In the genomic region with DNA sequence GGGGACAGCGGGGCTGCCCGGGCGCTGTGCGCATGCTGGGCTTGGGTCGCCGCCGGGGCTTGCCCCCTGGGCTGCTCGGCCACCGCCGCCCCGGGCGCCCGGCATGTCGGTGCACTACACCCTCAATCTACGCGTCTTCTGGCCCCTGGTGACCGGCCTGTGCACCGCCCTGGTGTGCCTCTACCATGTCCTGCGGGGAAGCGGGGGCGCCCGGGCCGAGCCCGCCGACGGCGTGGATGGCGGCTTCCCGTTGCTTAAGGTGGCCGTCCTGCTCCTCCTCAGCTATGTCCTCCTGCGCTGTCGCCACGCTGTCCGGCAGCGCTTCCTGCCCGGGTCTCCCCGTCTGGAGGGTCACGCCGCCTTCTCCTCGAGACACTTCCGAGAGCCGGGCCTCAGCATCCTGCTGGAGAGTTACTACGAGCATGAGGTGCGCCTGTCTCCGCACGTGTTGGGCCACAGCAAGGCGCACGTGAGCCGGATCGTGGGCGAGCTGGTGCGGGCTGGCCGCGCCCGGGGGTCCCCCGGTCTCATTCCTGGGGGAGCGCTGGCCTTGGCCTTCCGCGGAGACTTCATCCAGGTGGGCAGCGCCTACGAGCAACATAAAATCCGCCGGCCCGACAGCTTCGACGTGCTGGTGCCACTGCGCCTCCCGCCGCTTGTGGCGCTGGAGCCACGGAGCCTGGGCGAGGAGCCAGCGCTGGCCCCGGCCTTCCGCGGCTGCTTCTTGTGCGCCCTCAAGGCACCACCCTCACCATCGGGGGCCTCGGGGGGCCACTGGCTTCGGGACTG, we compare ENCODE assay signal across 8 cellular contexts. TPM values are rescaled to one million over a fixed set of nuclear protein-coding genes. Genes with fewer than 3 reads are reported as not detected.
A peak's percentile ranks its signal among the peaks of the same experiment; 100 is the strongest.
DNase-seq lines count a peak whose midpoint lies in the region; ATAC-seq and TF ChIP-seq lines count a peak whose summit lies in the region.

No MANE protein-coding gene starts in this region.

- peak overlapping the region; percentile 80 for H3K4me3 ChIP-seq in fibroblast of the aortic adventitia (ENCODE audit: low read depth, low read length)
- peak overlapping the region; percentile 42 for H3K4me3 ChIP-seq in neuron (ENCODE audit: low read length)
- no peak overlapping the region for H3K4me3 ChIP-seq in CD8-positive, alpha-beta T cell (ENCODE audit: low read depth, low read length)

- H3K4me3 Mint-ChIP-seq in activated B cell treated with CpG ODN at 0.5 μM for 24 hours, result peak overlapping the region; percentile 79
- no peak overlapping the region for H3K4me3 Mint-ChIP-seq in CD8-positive, alpha-beta T cell

- TF ChIP-seq CTCF in C4-2B (conservative IDR thresholded peaks at IDR 0.05) (no peak), activated B cell treated with CpG ODN at 0.5 μM for 24 hours (IDR thresholded peaks at IDR 0.05) (no peak), fibroblast of the aortic adventitia (IDR thresholded peaks at IDR 0.05; ENCODE audit: insufficient read depth, low read length) (peak; percentile 34)
- TF ChIP-seq CTCF in CD8-positive, alpha-beta T cell (IDR thresholded peaks at IDR 0.05), result no peak

- no peaks in the 10 kb centered on the region for H3K9me3 ChIP-seq in neuron (ENCODE audit: low read length)
- H3K9me3 ChIP-seq in CD8-positive, alpha-beta T cell (ENCODE audit: low read length), result no peaks in the 10 kb centered on the region

- POLR2A ChIA-PET in activated B cell treated with CpG ODN at 0.5 μM for 24 hours (lab: Charles Lee), result interaction anchor here (0.5 to 0.6 kb wide), 2 partner anchors 96 to 215 kb away, joined by 3 to 6 read pairs; no protein-coding TSS in a partner anchor
- POLR2A ChIA-PET in CD8-positive, alpha-beta T cell (lab: Charles Lee), result no interaction called here

- H3K4me1 ChIP-seq in neuron (ENCODE audit: insufficient read depth, low read length), result peaks cover 9% of the 10 kb centered on the region
- H3K4me1 ChIP-seq in CD8-positive, alpha-beta T cell (ENCODE audit: insufficient read depth, low read length), result no peaks in the 10 kb centered on the region

- H3K36me3 ChIP-seq in neuron (ENCODE audit: insufficient read depth, low read length), result no peaks in the 10 kb centered on the region
- H3K36me3 ChIP-seq in CD8-positive, alpha-beta T cell (ENCODE audit: insufficient read depth, low read length), result no peaks in the 10 kb centered on the region

- H2AFZ ChIP-seq in neuron (ENCODE audit: low read depth, low read length), result no peak overlapping the region

- CTCF ChIA-PET in activated B cell treated with CpG ODN at 0.5 μM for 24 hours (lab: Charles Lee), result interaction anchor here (1.1 kb wide), 1 partner anchor 28 kb away, joined by 3 read pairs; no protein-coding TSS in a partner anchor
- CTCF ChIA-PET in CD8-positive, alpha-beta T cell (lab: Charles Lee), result no interaction called here

- H3K27me3 Mint-ChIP-seq in activated B cell treated with CpG ODN at 0.5 μM for 24 hours, result peaks cover 9% of the 10 kb centered on the region
- H3K27me3 Mint-ChIP-seq in CD8-positive, alpha-beta T cell (ENCODE audit: low read depth), result peaks cover 27% of the 10 kb centered on the region

- DNase-seq in activated B cell treated with CpG ODN at 0.5 μM for 24 hours (peak; percentile 38), fibroblast of the aortic adventitia (ENCODE audit: low read depth) (peak; percentile 65), NCI-H2081 treated with DMSO at 0.1 percent for 48 hours (lab: John Stamatoyannopoulos, UW) (no peak), NCI-H1436 (lab: John Stamatoyannopoulos, UW) (no peak)
- no peak for DNase-seq in CD8-positive, alpha-beta T cell

- no peaks in the 10 kb centered on the region for H3K27me3 ChIP-seq in neuron (ENCODE audit: insufficient read depth, low read length)
- H3K27me3 ChIP-seq in CD8-positive, alpha-beta T cell (ENCODE audit: insufficient read depth, low read length), result peaks cover 3% of the 10 kb centered on the region

- H3K36me3 Mint-ChIP-seq in activated B cell treated with CpG ODN at 0.5 μM for 24 hours (ENCODE audit: low read depth), result no peaks in the 10 kb centered on the region
- no peaks in the 10 kb centered on the region for H3K36me3 Mint-ChIP-seq in CD8-positive, alpha-beta T cell

- no peak overlapping the region for H3K27ac Mint-ChIP-seq in activated B cell treated with CpG ODN at 0.5 μM for 24 hours
- no peak overlapping the region for H3K27ac Mint-ChIP-seq in CD8-positive, alpha-beta T cell

- intact Hi-C loops in activated B cell treated with CpG ODN at 0.5 μM for 24 hours (cut with micrococcal nuclease), result no loop called here
- intact Hi-C loops in CD8-positive, alpha-beta T cell (cut with DNase I, micrococcal nuclease), result no loop called here

- ATAC-seq in GM21619 (IDR thresholded peaks at IDR 0.05; ENCODE audit: unreplicated experiment) (peak; percentile 19), activated B cell treated with CpG ODN at 0.5 μM for 24 hours (ENCODE audit: low read depth) (peak; percentile 32)
- ATAC-seq in CD8-positive, alpha-beta T cell, result no peak

- H3K27ac ChIP-seq in C4-2B, result peak overlapping the region; percentile 56
- no peak overlapping the region for H3K27ac ChIP-seq in CD8-positive, alpha-beta T cell (ENCODE audit: low read depth, low read length)

- peaks cover 42% of the 10 kb centered on the region for H3K4me1 Mint-ChIP-seq in activated B cell treated with CpG ODN at 0.5 μM for 24 hours
- H3K4me1 Mint-ChIP-seq in CD8-positive, alpha-beta T cell (ENCODE audit: low read depth), result peaks cover 8% of the 10 kb centered on the region

- no peaks in the 10 kb centered on the region for H3K9me3 Mint-ChIP-seq in activated B cell treated with CpG ODN at 0.5 μM for 24 hours
- no peaks in the 10 kb centered on the region for H3K9me3 Mint-ChIP-seq in CD8-positive, alpha-beta T cell

RNA-seq across cellular contexts. Expression of a gene that starts 0.8 kb away (rescaled TPM):
- total RNA-seq in activated B cell treated with CpG ODN at 0.5 μM for 24 hours, result 7.4 and 8.3 TPM in 2 replicates
- total RNA-seq in fibroblast of the aortic adventitia (ENCODE audit: low replicate concordance), result 41.1 and 60.1 TPM in 2 replicates
- under 1 TPM; 0.22 to 0.35 TPM for total RNA-seq in CD8-positive, alpha-beta T cell

RNA-seq across cellular contexts. Expression of a gene that starts 47.1 kb away (rescaled TPM):
- total RNA-seq in activated B cell treated with CpG ODN at 0.5 μM for 24 hours, result 13.6 and 17.5 TPM in 2 replicates
- 8.0 and 12.7 TPM in 2 replicates for total RNA-seq in fibroblast of the aortic adventitia (ENCODE audit: low replicate concordance)
- 10 to 100 TPM; 10.9 to 11.7 TPM for total RNA-seq in CD8-positive, alpha-beta T cell

RNA-seq across cellular contexts. Expression of a gene that starts 53.5 kb away (rescaled TPM):
- 21.2 and 25.4 TPM in 2 replicates for total RNA-seq in activated B cell treated with CpG ODN at 0.5 μM for 24 hours
- total RNA-seq in fibroblast of the aortic adventitia (ENCODE audit: low replicate concordance), result under 0.01 TPM in 1 of 2 replicates, not detected in the other
- total RNA-seq in CD8-positive, alpha-beta T cell, result not detected

Comparison
In these comparisons a context has a peak if more than half of its experiments do, and no peak if none do; other contexts are left out.
1. DNase-seq: peak in activated B cell treated with CpG ODN at 0.5 μM for 24 hours (single experiment) and fibroblast of the aortic adventitia (single experiment); none in NCI-H2081 treated with DMSO at 0.1 percent for 48 hours (single experiment), CD8-positive, alpha-beta T cell (0 of 7) and NCI-H1436 (single experiment).
2. RNA of a gene that starts 53.5 kb away (total RNA-seq): 21.2 to 25.4 TPM in activated B cell treated with CpG ODN at 0.5 μM for 24 hours; not detected in CD8-positive, alpha-beta T cell and under 0.01 TPM in fibroblast of the aortic adventitia; every median in the first group is over 10 times any median in the second.